13 cellular contexts compared by ENCODE assay signal in genomic region chr1:41197-41596, GRCh38. TPM values are rescaled to one million over a fixed set of nuclear protein-coding genes. Genes with fewer than 3 reads are reported as not detected.
DNase-seq lines count a peak whose midpoint lies in the region; ATAC-seq and TF ChIP-seq lines count a peak whose summit lies in the region.
"Not testable (repeated sequence)": the region's sequence is repeated elsewhere in the genome, so short reads cannot be mapped to it uniquely, and the experiment has no call there.
"Had no signal": no experiment of that assay in that cellular context is flagged by ENCODE, and none has a peak within 500 bp of the region (broad histone marks: within the 10 kb centered on the region; RNA-seq: fewer than 3 reads in every experiment).

No MANE protein-coding gene starts in this region.

- not testable (repeated sequence) for DNase-seq in left colon, mucosa of descending colon

- not testable (repeated sequence) for TF ChIP-seq CTCF in mucosa of descending colon (IDR thresholded peaks at IDR 0.05)

- ATAC-seq in left colon (peak; percentile 99), mucosa of descending colon (peak; percentile 51)

- not testable (repeated sequence) for H3K9me3 ChIP-seq in mucosa of descending colon

- intact Hi-C loops in left colon (cut with DNase I, micrococcal nuclease); mucosa of descending colon (cut with DNase I, micrococcal nuclease): not testable (repeated sequence)

- not testable (repeated sequence) for H3K4me1 ChIP-seq in mucosa of descending colon (ENCODE audit: low read depth)

- H3K36me3 ChIP-seq in mucosa of descending colon (ENCODE audit: low read depth): not testable (repeated sequence)

- not testable (repeated sequence) for H3K4me3 ChIP-seq in mucosa of descending colon

RNA-seq across cellular contexts. Expression of gene OR4F5, which starts 24.0 kb away (rescaled TPM):
- total RNA-seq in left colon: not detected
- total RNA-seq in mucosa of descending colon: not detected
- total RNA-seq: A172; A673; B cell; Caco-2; Calu3; CD4-positive, alpha-beta memory T cell; CD4-positive, alpha-beta T cell; CD4-positive, CD25-positive, alpha-beta regulatory T cell; CD8-positive, alpha-beta memory T cell; CD8-positive, alpha-beta T cell; Daoy had no signal
